ENCODE assay signal across 12 cellular contexts in genomic region chr4:77636902-77637301, GRCh38. TPM values are rescaled to one million over a fixed set of nuclear protein-coding genes. Genes with fewer than 3 reads are reported as not detected.
A peak's percentile ranks its signal among the peaks of the same experiment; 100 is the strongest.
DNase-seq lines count a peak whose midpoint lies in the region; ATAC-seq, FAIRE-seq and TF ChIP-seq lines count a peak whose summit lies in the region.
"Had no signal": no experiment of that assay in that cellular context is flagged by ENCODE, and none has a peak within 500 bp of the region (broad histone marks: within the 10 kb centered on the region; RNA-seq: fewer than 3 reads in every experiment).

No MANE protein-coding gene starts in this region.

- H3K9me3 ChIP-seq in A549 (peaks cover 7% of the 10 kb centered on the region; the same call in 1 of the 3 replicates), hepatocyte (ENCODE audit: low read depth) (no peaks in the 10 kb centered on the region)
- H3K9me3 ChIP-seq: vagina had no signal

- no peak overlapping the region for H3K4me3 ChIP-seq in A549
- H3K4me3 ChIP-seq in hepatocyte: no peak overlapping the region
- H3K4me3 ChIP-seq: BLaER1, vagina had no signal

- POLR2A ChIA-PET in A549 (lab: Yijun Ruan, JAX): no interaction called here

- H3K36me3 ChIP-seq in hepatocyte (replicated peaks; ENCODE audit: insufficient read depth, low read depth): no peaks in the 10 kb centered on the region
- H3K36me3 ChIP-seq: BLaER1, vagina had no signal

- H3K79me2 ChIP-seq in hepatocyte: no peaks in the 10 kb centered on the region

- H3K27ac ChIP-seq in A549 (peak overlapping the region; percentile 84 to 86), hepatocyte (no peak overlapping the region)
- H3K27ac ChIP-seq: BLaER1, vagina had no signal

- no peaks in the 10 kb centered on the region for H3K9me2 ChIP-seq in hepatocyte (replicated peaks; ENCODE audit: insufficient read depth)

- ATAC-seq in A549: peak; percentile 64 to 96
- peak; percentile 95 for ATAC-seq in SK-N-SH treated with all-trans-retinoic acid at 6 μM for 48 hours
- ATAC-seq in GM18511 (IDR thresholded peaks at IDR 0.05; ENCODE audit: unreplicated experiment): no peak

- H3K4me1 ChIP-seq in A549 (peaks cover 13% of the 10 kb centered on the region), hepatocyte (ENCODE audit: insufficient read depth) (peaks cover 4% of the 10 kb centered on the region)
- H3K4me1 ChIP-seq: BLaER1, vagina had no signal

- peak overlapping the region; percentile 64 for H3K4me2 ChIP-seq in A549
- H3K4me2 ChIP-seq in hepatocyte: no peak overlapping the region
- H3K4me2 ChIP-seq: BLaER1 had no signal

- TF ChIP-seq CTCF in A549 (IDR thresholded peaks at IDR 0.05): no peak
- no peak for TF ChIP-seq CTCF in hepatocyte (IDR thresholded peaks at IDR 0.05; ENCODE audit: poor library complexity)

- H4K20me1 ChIP-seq in hepatocyte (ENCODE audit: insufficient read depth, poor library complexity, severe bottlenecking): no peaks in the 10 kb centered on the region
- H4K20me1 ChIP-seq: BLaER1 had no signal

- H2AFZ ChIP-seq in hepatocyte: peak overlapping the region; percentile 32

- TF ChIP-seq RAD21 in A549 (conservative IDR thresholded peaks at IDR 0.05 in 1 of 2, IDR thresholded peaks at IDR 0.05 in 1 of 2): no peak

- FAIRE-seq in A549 (lab: Jason Lieb, UNC): no peak

- peak; percentile 28 to 85 for DNase-seq in A549 (ENCODE audit: low read depth in 1 of 2, low spot score in 1 of 2)
- peak; percentile 5 for DNase-seq in HT-29 (ENCODE audit: low spot score)
- DNase-seq in hepatocyte (ENCODE audit: low spot score): peak; percentile 49
- no peak for DNase-seq in KBM-7
- DNase-seq in NCI-H446 (lab: John Stamatoyannopoulos, UW): no peak
- no peak for DNase-seq in NCI-H2196 treated with DMSO at 0.1 percent for 48 hours (lab: John Stamatoyannopoulos, UW; ENCODE audit: unreplicated experiment)

- no peak for TF ChIP-seq EP300 in A549 (IDR thresholded peaks at IDR 0.05)

- in situ Hi-C loops in KBM-7 (cut with MboI; ENCODE audit: low pct_unique_long_range_greater_than_20kb, low sequenced_read_pairs): no loop called here

- no peak for TF ChIP-seq POLR2A in A549 (IDR thresholded peaks at IDR 0.05; ENCODE audit: low read length)

- H3K27me3 ChIP-seq in hepatocyte: no peaks in the 10 kb centered on the region
- H3K27me3 ChIP-seq: BLaER1, vagina had no signal

- 45% methylated on average over 2 of the region's 3 CpGs for WGBS in A549 (ENCODE audit: missing lambda C conversion rate)
- WGBS in hepatocyte (ENCODE audit: low lambda C conversion rate, missing lambda C conversion rate): 82% methylated on average over 3 of the region's 3 CpGs

- CTCF ChIA-PET in A549 (lab: Yijun Ruan, JAX): interaction anchor here (1.4 kb wide), 1 partner anchor 23 kb away, joined by 4 read pairs; no protein-coding TSS in a partner anchor

TF ChIP-seq in A549, 52 proteins besides CTCF, POLR2A, EP300 and RAD21 (continues in another document):
- TF ChIP-seq HES2 (IDR thresholded peaks at IDR 0.05) (peak; percentile 18; the same call in 1 of the 2 replicates), REST (IDR thresholded peaks at IDR 0.05) (no peak), JUN (IDR thresholded peaks at IDR 0.05) (0 out of 5 replicates have a peak, but pooled peaks have one; percentile 46 to 53), HOXA7 (CRISPR knock-in tag; IDR thresholded peaks at IDR 0.05) (no peak), ZFP36 (IDR thresholded peaks at IDR 0.05; ENCODE audit: borderline replicate concordance, partially characterized antibody) (no peak), EHF (CRISPR knock-in tag; IDR thresholded peaks at IDR 0.05) (peak; percentile 90), HEYL (CRISPR knock-in tag; IDR thresholded peaks at IDR 0.05) (peak; percentile 39; the same call in 1 of the 2 replicates), BHLHE40 (IDR thresholded peaks at IDR 0.05; ENCODE audit: low read depth, low read length) (no peak), FOXS1 (CRISPR knock-in tag; IDR thresholded peaks at IDR 0.05) (peak; percentile 96), RCOR1 (IDR thresholded peaks at IDR 0.05; ENCODE audit: low read depth, low read length) (no peak), HOXB13 (CRISPR knock-in tag; IDR thresholded peaks at IDR 0.05; ENCODE audit: low read depth) (peak; percentile 90; the same call in 1 of the 2 replicates)

TF ChIP-seq in SK-N-SH treated with all-trans-retinoic acid at 6 μM for 48 hours, 23 proteins besides CTCF, POLR2A, EP300 and RAD21:
- no peak for TF ChIP-seq ESRRG (CRISPR knock-in tag; IDR thresholded peaks at IDR 0.05)
- no peak for TF ChIP-seq ZNF8 (CRISPR knock-in tag; IDR thresholded peaks at IDR 0.05)
- TF ChIP-seq RARB (CRISPR knock-in tag; IDR thresholded peaks at IDR 0.05): no peak
- TF ChIP-seq ARNTL (CRISPR knock-in tag; IDR thresholded peaks at IDR 0.05; ENCODE audit: borderline replicate concordance, low read depth): no peak
- TF ChIP-seq CREB5 (CRISPR knock-in tag; IDR thresholded peaks at IDR 0.05; ENCODE audit: low read depth): no peak
- no peak for TF ChIP-seq BACH2 (CRISPR knock-in tag; IDR thresholded peaks at IDR 0.05; ENCODE audit: borderline replicate concordance)
- TF ChIP-seq TCF4 (CRISPR knock-in tag; IDR thresholded peaks at IDR 0.05; ENCODE audit: borderline replicate concordance): no peak
- TF ChIP-seq ZNF565 (CRISPR knock-in tag; conservative IDR thresholded peaks at IDR 0.05; ENCODE audit: low read depth): no peak
- no peak for TF ChIP-seq ZFP3 (CRISPR knock-in tag; IDR thresholded peaks at IDR 0.05)

RNA-seq across cellular contexts. Expression of gene CXCL13, which starts 31.3 kb away (rescaled TPM):
- polyA plus RNA-seq in A549 (2011; rRNA removed): not detected in 2 replicates
- polyA plus RNA-seq in A549 (2012; cell fraction: cytosol; rRNA removed): not detected in 2 replicates
- not detected in 2 replicates for polyA plus RNA-seq in A549 (2012; cell fraction: nucleus; rRNA removed)
- not detected in 3 replicates for polyA plus RNA-seq in A549 (2017; fragmentation: RNase III; extraction: RNeasy Plus Mini Kit Qiagen cat#74134 plus additional on column Dnase treatment)
- not detected in 2 replicates for polyA minus RNA-seq in A549 (2011; rRNA and poly(A)+ RNA removed)
- not detected in 2 replicates for total RNA-seq in HT-29 (2014; rRNA removed; shearing (Covaris generic))
- total RNA-seq in hepatocyte: 0.23 TPM in 1 of 2 replicates, not detected in the other
- polyA plus RNA-seq in hepatocyte: 0.21 and 0.57 TPM in 2 replicates
- total RNA-seq: kidney epithelial cell, SK-MEL-5, vagina had no signal

Comparison
In these comparisons a context has a peak if more than half of its experiments do, and no peak if none do; other contexts are left out.
1. DNase-seq: peak in A549 (2 of 2), HT-29 (single experiment) and hepatocyte (single experiment); none in KBM-7 (single experiment), NCI-H446 (0 of 2) and NCI-H2196 treated with DMSO at 0.1 percent for 48 hours (single experiment).